Comparison of ENCODE assay signal across 38 cellular contexts in the genomic region with DNA sequence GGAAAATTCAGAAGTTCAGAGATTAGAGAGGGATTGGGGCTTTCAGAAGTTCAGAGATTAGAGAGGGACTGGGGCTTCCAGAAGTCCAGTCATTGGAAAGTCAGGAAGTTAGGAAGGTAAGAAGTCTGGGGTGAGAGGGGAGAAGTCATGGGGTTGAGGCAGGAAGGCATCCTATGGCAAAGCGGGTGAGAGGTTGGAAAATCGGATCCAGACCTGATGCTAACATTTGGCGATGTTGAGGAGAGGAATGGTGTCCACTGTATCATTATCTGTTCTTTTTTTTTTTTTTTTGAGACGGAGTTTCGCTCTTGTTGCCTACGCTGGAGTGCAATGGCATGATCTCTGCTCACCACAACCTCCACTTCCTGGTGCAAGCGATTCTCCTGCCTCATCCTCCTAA. TPM values are rescaled to one million over a fixed set of nuclear protein-coding genes. Genes with fewer than 3 reads are reported as not detected.
"Had no signal": no experiment of that assay in that cellular context is flagged by ENCODE, and none has a peak within 500 bp of the region (broad histone marks: within the 10 kb centered on the region; RNA-seq: fewer than 3 reads in every experiment).

No MANE protein-coding gene starts in this region.

- H3K4me3 Mint-ChIP-seq: activated B cell treated with CpG ODN at 0.5 μM for 24 hours; activated CD4-positive, alpha-beta memory T cell treated with anti-CD3 and anti-CD28 coated beads for 36 hours; activated CD4-positive, alpha-beta T cell treated with anti-CD3 and anti-CD28 coated beads, Interleukin-2, amount 10 ng/mL, durations not matched to agents 24 days and 14 days; activated CD8-positive, alpha-beta memory T cell treated with anti-CD3 and anti-CD28 coated beads, Interleukin-2, amount 10 ng/mL, durations not matched to agents 7 days and 5 days; activated CD8-positive, alpha-beta T cell treated with anti-CD3 and anti-CD28 coated beads, Interleukin-2, amount 10 ng/mL, durations not matched to agents 7 days and 5 days; activated naive CD4-positive, alpha-beta T cell treated with anti-CD3 and anti-CD28 coated beads, Interleukin-2, amount 10 ng/mL, durations not matched to agents 7 days and 5 days; activated naive CD4-positive, alpha-beta T cell treated with anti-CD3 and anti-CD28 coated beads, Interleukin-2, amount 50 U/mL, for 24 hours; activated naive CD8-positive, alpha-beta T cell; activated naive CD8-positive, alpha-beta T cell treated with anti-CD3 and anti-CD28 coated beads, Interleukin-2, amount 10 ng/mL, durations not matched to agents 7 days and 5 days; activated naive CD8-positive, alpha-beta T cell treated with anti-CD3 and anti-CD28 coated beads, Interleukin-2, amount 50 U/mL, for 24 hours; activated T-cell treated with anti-CD3 and anti-CD28 coated beads, Interleukin-2, amount 50 U/mL, for 24 hours; brain; central memory CD8-positive, alpha-beta T cell; T-helper 1 cell treated with Interleukin-12 subunit alpha and Interleukin-12 subunit beta and Interleukin-4 antibody, amounts not matched to agents 30 μg/mL and 1 μg/mL, for 36 hours; T-helper 2 cell treated with Interferon-gamma antibody and Interleukin-4, amounts not matched to agents 5 μg/mL and 100 μg/mL, for 36 hours had no signal

- H3K4me1 Mint-ChIP-seq: activated B cell treated with CpG ODN at 0.5 μM for 24 hours; activated CD4-positive, alpha-beta T cell treated with anti-CD3 and anti-CD28 coated beads, Interleukin-2, amount 10 ng/mL, durations not matched to agents 24 days and 14 days; activated CD8-positive, alpha-beta memory T cell treated with anti-CD3 and anti-CD28 coated beads, Interleukin-2, amount 10 ng/mL, durations not matched to agents 7 days and 5 days; activated naive CD4-positive, alpha-beta T cell treated with anti-CD3 and anti-CD28 coated beads, Interleukin-2, amount 10 ng/mL, durations not matched to agents 7 days and 5 days; activated naive CD4-positive, alpha-beta T cell treated with anti-CD3 and anti-CD28 coated beads, Interleukin-2, amount 50 U/mL, for 24 hours; activated naive CD8-positive, alpha-beta T cell treated with anti-CD3 and anti-CD28 coated beads, Interleukin-2, amount 10 ng/mL, durations not matched to agents 7 days and 5 days; activated naive CD8-positive, alpha-beta T cell treated with anti-CD3 and anti-CD28 coated beads, Interleukin-2, amount 50 U/mL, for 24 hours; brain; central memory CD8-positive, alpha-beta T cell had no signal

- H3K9me3 Mint-ChIP-seq: central memory CD8-positive, alpha-beta T cell had no signal

- H3K27me3 Mint-ChIP-seq: activated CD4-positive, alpha-beta T cell treated with anti-CD3 and anti-CD28 coated beads, Interleukin-2, amount 10 ng/mL, durations not matched to agents 24 days and 14 days; activated CD8-positive, alpha-beta memory T cell treated with anti-CD3 and anti-CD28 coated beads, Interleukin-2, amount 10 ng/mL, durations not matched to agents 7 days and 5 days; activated naive CD8-positive, alpha-beta T cell treated with anti-CD3 and anti-CD28 coated beads, Interleukin-2, amount 10 ng/mL, durations not matched to agents 7 days and 5 days had no signal

- DNase-seq: activated B cell treated with CpG ODN at 0.5 μM for 24 hours; activated CD4-positive, alpha-beta memory T cell treated with anti-CD3 and anti-CD28 coated beads for 36 hours; activated CD4-positive, alpha-beta T cell treated with anti-CD3 and anti-CD28 coated beads for 4 hours; activated CD4-positive, alpha-beta T cell treated with anti-CD3 and anti-CD28 coated beads, Interleukin-2, amount 10 ng/mL, durations not matched to agents 24 days and 14 days; activated CD4-positive, alpha-beta T cell treated with anti-CD3 and anti-CD28 coated beads, Interleukin-2, amount 50 U/mL, for 1 hour; activated CD4-positive, alpha-beta T cell treated with anti-CD3 and anti-CD28 coated beads, Interleukin-2, amount 50 U/mL, for 4 hours; activated CD4-positive, CD25-positive, alpha-beta regulatory T cell treated with anti-CD3 and anti-CD28 coated beads, Interleukin-2, amount 50 U/mL, for 72 hours; activated CD8-positive, alpha-beta memory T cell treated with anti-CD3 and anti-CD28 coated beads for 24 hours; activated CD8-positive, alpha-beta memory T cell treated with anti-CD3 and anti-CD28 coated beads, Interleukin-2, amount 10 ng/mL, durations not matched to agents 7 days and 5 days; activated CD8-positive, alpha-beta memory T cell treated with anti-CD3 and anti-CD28 coated beads, Interleukin-2, amount 50 U/mL, for 48 hours; activated CD8-positive, alpha-beta T cell treated with anti-CD3 and anti-CD28 coated beads, Interleukin-2, amount 10 ng/mL, durations not matched to agents 7 days and 5 days; activated effector memory CD4-positive, alpha-beta T cell treated with Interleukin-2 at 50 U/mL for 16 hours; activated gamma-delta T cell; activated naive CD4-positive, alpha-beta T cell treated with anti-CD3 and anti-CD28 coated beads, Interleukin-2, amount 10 ng/mL, durations not matched to agents 7 days and 5 days; activated naive CD4-positive, alpha-beta T cell treated with Interleukin-2 at 50 U/mL for 16 hours; activated naive CD8-positive, alpha-beta T cell treated with anti-CD3 and anti-CD28 coated beads, Interleukin-2, amount 10 ng/mL, durations not matched to agents 7 days and 5 days; activated naive CD8-positive, alpha-beta T cell treated with anti-CD3 and anti-CD28 coated beads, Interleukin-2, amount 50 U/mL, for 24 hours; activated T-cell treated with anti-CD3 and anti-CD28 coated beads, Interleukin-2, amount 50 U/mL, for 24 hours; activated T-cell treated with anti-CD3 and anti-CD28 coated beads, Interleukin-2, amount 50 U/mL, for 48 hours; amygdala; anterior cingulate cortex; caudate nucleus; cerebellar nuclear complex; T-helper 1 cell; T-helper 2 cell; T-helper 9 cell had no signal

- H3K36me3 ChIP-seq: ascending aorta, cardiac muscle cell had no signal

- H3K27me3 ChIP-seq: ascending aorta, cardiac muscle cell had no signal

- H3K4me3 ChIP-seq: ascending aorta, cardiac muscle cell had no signal

- H3K27ac ChIP-seq: ascending aorta, cardiac muscle cell, VCaP had no signal

- ATAC-seq: activated CD8-positive, alpha-beta memory T cell treated with anti-CD3 and anti-CD28 coated beads, Interleukin-2, amount 10 ng/mL, durations not matched to agents 7 days and 5 days; activated CD8-positive, alpha-beta T cell treated with anti-CD3 and anti-CD28 coated beads, Interleukin-2, amount 10 ng/mL, durations not matched to agents 7 days and 5 days; activated naive CD8-positive, alpha-beta T cell treated with anti-CD3 and anti-CD28 coated beads, Interleukin-2, amount 50 U/mL, for 24 hours had no signal

- FAIRE-seq: bronchial epithelial cell, TTC549 had no signal

- H3K36me3 Mint-ChIP-seq: activated CD4-positive, alpha-beta memory T cell treated with anti-CD3 and anti-CD28 coated beads for 36 hours; activated naive CD4-positive, alpha-beta T cell treated with anti-CD3 and anti-CD28 coated beads, Interleukin-2, amount 10 ng/mL, durations not matched to agents 7 days and 5 days had no signal

- H3K4me1 ChIP-seq: ascending aorta had no signal

- H3K27ac Mint-ChIP-seq: activated B cell treated with CpG ODN at 0.5 μM for 24 hours; activated CD4-positive, alpha-beta memory T cell treated with anti-CD3 and anti-CD28 coated beads for 36 hours; activated CD4-positive, alpha-beta T cell treated with anti-CD3 and anti-CD28 coated beads, Interleukin-2, amount 10 ng/mL, durations not matched to agents 24 days and 14 days; activated CD8-positive, alpha-beta memory T cell treated with anti-CD3 and anti-CD28 coated beads, Interleukin-2, amount 10 ng/mL, durations not matched to agents 7 days and 5 days; activated CD8-positive, alpha-beta T cell treated with anti-CD3 and anti-CD28 coated beads, Interleukin-2, amount 10 ng/mL, durations not matched to agents 7 days and 5 days; activated naive CD4-positive, alpha-beta T cell treated with anti-CD3 and anti-CD28 coated beads, Interleukin-2, amount 10 ng/mL, durations not matched to agents 7 days and 5 days; activated naive CD8-positive, alpha-beta T cell; activated naive CD8-positive, alpha-beta T cell treated with anti-CD3 and anti-CD28 coated beads, Interleukin-2, amount 10 ng/mL, durations not matched to agents 7 days and 5 days; activated naive CD8-positive, alpha-beta T cell treated with anti-CD3 and anti-CD28 coated beads, Interleukin-2, amount 50 U/mL, for 24 hours; activated T-cell treated with anti-CD3 and anti-CD28 coated beads, Interleukin-2, amount 50 U/mL, for 24 hours; activated T-helper 2 cell treated with anti-CD3 and anti-CD28 coated beads, Interferon-gamma antibody, Interleukin-2, Interleukin-4, amounts not matched to agents 10 μg/mL and 5 μg/mL and 100 μg/mL, durations not matched to agents 14 hours and 24 hours and 36 hours; brain; T-helper 1 cell treated with Interleukin-12 subunit alpha and Interleukin-12 subunit beta and Interleukin-4 antibody, amounts not matched to agents 30 μg/mL and 1 μg/mL, for 36 hours; T-helper 2 cell treated with Interferon-gamma antibody and Interleukin-4, amounts not matched to agents 5 μg/mL and 100 μg/mL, for 36 hours had no signal

RNA-seq across cellular contexts. Expression of a gene that starts 11.1 kb away (rescaled TPM):
- total RNA-seq: activated CD4-positive, alpha-beta memory T cell treated with anti-CD3 and anti-CD28 coated beads for 36 hours; activated CD4-positive, alpha-beta T cell treated with anti-CD3 and anti-CD28 coated beads, Interleukin-2, amount 10 ng/mL, durations not matched to agents 24 days and 14 days; activated CD8-positive, alpha-beta memory T cell treated with anti-CD3 and anti-CD28 coated beads, Interleukin-2, amount 10 ng/mL, durations not matched to agents 7 days and 5 days; activated CD8-positive, alpha-beta T cell treated with anti-CD3 and anti-CD28 coated beads, Interleukin-2, amount 10 ng/mL, durations not matched to agents 7 days and 5 days; activated T-helper 2 cell treated with anti-CD3 and anti-CD28 coated beads, Interferon-gamma antibody, Interleukin-2, Interleukin-4, amounts not matched to agents 10 μg/mL and 5 μg/mL and 100 μg/mL, durations not matched to agents 14 hours and 24 hours and 36 hours; bronchial epithelial cell had no signal

RNA-seq across cellular contexts. Expression of a gene that starts 20.7 kb away (rescaled TPM):
- total RNA-seq: activated B cell treated with CpG ODN at 0.5 μM for 24 hours; activated CD8-positive, alpha-beta T cell treated with anti-CD3 and anti-CD28 coated beads, Interleukin-2, amount 10 ng/mL, durations not matched to agents 7 days and 5 days; activated T-helper 2 cell treated with anti-CD3 and anti-CD28 coated beads, Interferon-gamma antibody, Interleukin-2, Interleukin-4, amounts not matched to agents 10 μg/mL and 5 μg/mL and 100 μg/mL, durations not matched to agents 14 hours and 24 hours and 36 hours; ascending aorta; bronchial epithelial cell had no signal
